Comparison of ENCODE assay signal across 8 cellular contexts in genomic region chr2:38959938-38960608, GRCh38.
DNase-seq lines count a peak whose midpoint lies in the region; ATAC-seq, FAIRE-seq and TF ChIP-seq lines count a peak whose summit lies in the region.

No MANE protein-coding gene starts in this region.

- peak; percentile 59 for DNase-seq in activated CD8-positive, alpha-beta memory T cell treated with anti-CD3 and anti-CD28 coated beads, Interleukin-2, amount 50 U/mL, for 4 hours
- peak; percentile 90 for DNase-seq in epithelial cell of esophagus (ENCODE audit: low read depth)
- peak; percentile 75 to 76 (median 76) for DNase-seq in mucosa of descending colon
- peak; percentile 65 to 71 for DNase-seq in stimulated activated CD8-positive, alpha-beta memory T cell treated with anti-CD3 and anti-CD28 coated beads, Interleukin-15, amount 100 ng/mL, for 48 hours (ENCODE audit: low read depth in 2 of 2)
- no peak for DNase-seq in H54 (ENCODE audit: insufficient read length, low spot score)
- no peak for DNase-seq in DMS79 (lab: John Stamatoyannopoulos, UW)

- no peaks in the 10 kb centered on the region for H3K36me3 ChIP-seq in mucosa of descending colon (ENCODE audit: low read depth)

- H3K9me3 ChIP-seq in mucosa of descending colon: no peaks in the 10 kb centered on the region

- TF ChIP-seq CTCF in epithelial cell of esophagus (IDR thresholded peaks at IDR 0.05; ENCODE audit: insufficient read depth, low read depth, low read length, missing control alignments) (no peak), mucosa of descending colon (IDR thresholded peaks at IDR 0.05) (no peak)

- H3K4me3 ChIP-seq in GM08714 (ENCODE audit: low read length) (peak overlapping the region; percentile 28; the same call in 1 of the 2 replicates), epithelial cell of esophagus (ENCODE audit: low read length) (peak overlapping the region; percentile 41), mucosa of descending colon (no peak overlapping the region)

- FAIRE-seq in H54 (lab: Jason Lieb, UNC): no peak

- ATAC-seq in HG03103 (IDR thresholded peaks at IDR 0.05; ENCODE audit: low read depth, unreplicated experiment) (peak; percentile 76), mucosa of descending colon (peak; percentile 96)

- intact Hi-C loops in mucosa of descending colon (cut with DNase I, micrococcal nuclease): no loop called here

- no peaks in the 10 kb centered on the region for H3K4me1 ChIP-seq in mucosa of descending colon (ENCODE audit: low read depth)

- no peak for TF ChIP-seq POLR2A in H54 (IDR thresholded peaks at IDR 0.05; ENCODE audit: low read depth, low read length)

Comparison
In these comparisons a context has a peak if more than half of its experiments do, and no peak if none do; other contexts are left out.
1. DNase-seq: peak in activated CD8-positive, alpha-beta memory T cell treated with anti-CD3 and anti-CD28 coated beads, Interleukin-2, amount 50 U/mL, for 4 hours (single experiment), epithelial cell of esophagus (single experiment), mucosa of descending colon (3 of 3) and stimulated activated CD8-positive, alpha-beta memory T cell treated with anti-CD3 and anti-CD28 coated beads, Interleukin-15, amount 100 ng/mL, for 48 hours (2 of 2); none in H54 (single experiment) and DMS79 (single experiment).